Comparison of ENCODE assay signal across 23 cellular contexts in genomic region chr21:31493350-31493880, GRCh38.
"Had no signal": no experiment of that assay in that cellular context is flagged by ENCODE, and none has a peak within 500 bp of the region (broad histone marks: within the 10 kb centered on the region; RNA-seq: fewer than 3 reads in every experiment).

No MANE protein-coding gene starts in this region.

- H3K4me3 Mint-ChIP-seq: activated CD4-positive, alpha-beta T cell treated with anti-CD3 and anti-CD28 coated beads, Interleukin-2, amount 10 ng/mL, durations not matched to agents 7 days and 5 days; activated CD8-positive, alpha-beta memory T cell treated with anti-CD3 and anti-CD28 coated beads, Interleukin-2, amount 10 ng/mL, durations not matched to agents 7 days and 5 days; activated CD8-positive, alpha-beta T cell treated with anti-CD3 and anti-CD28 coated beads for 36 hours; activated naive CD4-positive, alpha-beta T cell treated with anti-CD3 and anti-CD28 coated beads, Interleukin-2, amount 50 U/mL, for 24 hours; effector memory CD8-positive, alpha-beta T cell; natural killer cell treated with Interleukin-12 subunit alpha and Interleukin-12 subunit beta and Interleukin-15 and Interleukin-18, amount 100 ng/mL, for 72 hours; type B pancreatic cell had no signal

- H3K27me3 ChIP-seq: body of pancreas, cardiac muscle cell, dorsolateral prefrontal cortex, esophagus muscularis mucosa, right atrium auricular region, spleen had no signal

- ATAC-seq: activated CD4-positive, CD25-positive, alpha-beta regulatory T cell treated with anti-CD3 and anti-CD28 coated beads, Interleukin-2, amount 50 U/mL, for 24 hours; activated CD8-positive, alpha-beta memory T cell treated with anti-CD3 and anti-CD28 coated beads, Interleukin-2, amount 10 ng/mL, durations not matched to agents 7 days and 5 days; activated CD8-positive, alpha-beta T cell treated with anti-CD3 and anti-CD28 coated beads for 36 hours; body of pancreas; effector memory CD8-positive, alpha-beta T cell; natural killer cell treated with Interleukin-12 subunit alpha and Interleukin-12 subunit beta and Interleukin-15 and Interleukin-18, amount 100 ng/mL, for 72 hours; psoas muscle had no signal

- H3K27ac Mint-ChIP-seq: activated CD4-positive, alpha-beta T cell treated with anti-CD3 and anti-CD28 coated beads, Interleukin-2, amount 10 ng/mL, durations not matched to agents 7 days and 5 days; activated CD8-positive, alpha-beta memory T cell treated with anti-CD3 and anti-CD28 coated beads, Interleukin-2, amount 10 ng/mL, durations not matched to agents 7 days and 5 days; activated CD8-positive, alpha-beta T cell treated with anti-CD3 and anti-CD28 coated beads for 36 hours; activated naive CD4-positive, alpha-beta T cell treated with anti-CD3 and anti-CD28 coated beads, Interleukin-2, amount 50 U/mL, for 24 hours; effector memory CD8-positive, alpha-beta T cell; natural killer cell treated with Interleukin-12 subunit alpha and Interleukin-12 subunit beta and Interleukin-15 and Interleukin-18, amount 100 ng/mL, for 72 hours; type B pancreatic cell had no signal

- H3K9me3 ChIP-seq: body of pancreas, esophagus muscularis mucosa, left ventricle myocardium inferior, psoas muscle, right atrium auricular region, spleen, thoracic aorta had no signal

- DNase-seq: activated CD4-positive, alpha-beta T cell treated with anti-CD3 and anti-CD28 coated beads, Interleukin-2, amount 10 ng/mL, durations not matched to agents 7 days and 5 days; activated CD8-positive, alpha-beta memory T cell treated with anti-CD3 and anti-CD28 coated beads, Interleukin-2, amount 10 ng/mL, durations not matched to agents 7 days and 5 days; activated CD8-positive, alpha-beta T cell treated with anti-CD3 and anti-CD28 coated beads for 36 hours; activated gamma-delta T cell; activated T-cell treated with anti-CD3 and anti-CD28 coated beads for 4 hours; anterior cingulate cortex; body of pancreas; effector memory CD8-positive, alpha-beta T cell; hippocampal formation; left ventricle myocardium inferior; psoas muscle; spleen; stimulated activated CD4-positive, alpha-beta T cell treated with anti-CD3 and anti-CD28 coated beads, Interleukin-4, amount 100 ng/mL, for 1 hour; stimulated activated naive CD4-positive, alpha-beta T cell treated with Interleukin-2 at 50 U/mL for 16 hours had no signal

- H3K4me1 ChIP-seq: body of pancreas, esophagus muscularis mucosa, left ventricle myocardium inferior, psoas muscle, right atrium auricular region, spleen had no signal

- H3K4me1 Mint-ChIP-seq: activated CD8-positive, alpha-beta memory T cell treated with anti-CD3 and anti-CD28 coated beads, Interleukin-2, amount 10 ng/mL, durations not matched to agents 7 days and 5 days; activated naive CD4-positive, alpha-beta T cell treated with anti-CD3 and anti-CD28 coated beads, Interleukin-2, amount 50 U/mL, for 24 hours had no signal

- H3K4me3 ChIP-seq: body of pancreas, cardiac muscle cell, dorsolateral prefrontal cortex, esophagus muscularis mucosa, left ventricle myocardium inferior, psoas muscle, right atrium auricular region, spleen, thoracic aorta had no signal

- H3K27ac ChIP-seq: body of pancreas, cardiac muscle cell, esophagus muscularis mucosa, left ventricle myocardium inferior, psoas muscle, right atrium auricular region, spleen, thoracic aorta had no signal

- H3K27me3 Mint-ChIP-seq: activated CD4-positive, alpha-beta T cell treated with anti-CD3 and anti-CD28 coated beads, Interleukin-2, amount 10 ng/mL, durations not matched to agents 7 days and 5 days; activated CD8-positive, alpha-beta T cell treated with anti-CD3 and anti-CD28 coated beads for 36 hours; activated naive CD4-positive, alpha-beta T cell treated with anti-CD3 and anti-CD28 coated beads, Interleukin-2, amount 50 U/mL, for 24 hours; natural killer cell treated with Interleukin-12 subunit alpha and Interleukin-12 subunit beta and Interleukin-15 and Interleukin-18, amount 100 ng/mL, for 72 hours; type B pancreatic cell had no signal

- H3K36me3 ChIP-seq: cardiac muscle cell, esophagus muscularis mucosa, left ventricle myocardium inferior, right atrium auricular region, spleen, thoracic aorta had no signal

- H3K36me3 Mint-ChIP-seq: activated CD8-positive, alpha-beta memory T cell treated with anti-CD3 and anti-CD28 coated beads, Interleukin-2, amount 10 ng/mL, durations not matched to agents 7 days and 5 days; natural killer cell treated with Interleukin-12 subunit alpha and Interleukin-12 subunit beta and Interleukin-15 and Interleukin-18, amount 100 ng/mL, for 72 hours had no signal
